In genomic region chr10:69758310-69758728, GRCh38 we compare ENCODE assay signal across 10 cellular contexts. TPM values are rescaled to one million over a fixed set of nuclear protein-coding genes. Genes with fewer than 3 reads are reported as not detected.
"Had no signal": no experiment of that assay in that cellular context is flagged by ENCODE, and none has a peak within 500 bp of the region (broad histone marks: within the 10 kb centered on the region; RNA-seq: fewer than 3 reads in every experiment).

No MANE protein-coding gene starts in this region.

- H3K4me3 ChIP-seq: left ventricle myocardium inferior, thyroid gland, uterus had no signal

- H3K9me3 ChIP-seq: left ventricle myocardium inferior, thyroid gland, uterus had no signal

- H3K27ac ChIP-seq: left ventricle myocardium inferior, thyroid gland, uterus had no signal

- H3K4me1 ChIP-seq: uterus had no signal

- DNase-seq: activated CD4-positive, alpha-beta T cell treated with anti-CD3 and anti-CD28 coated beads, Interleukin-2, amount 50 U/mL, for 4 hours; activated CD4-positive, CD25-positive, alpha-beta regulatory T cell treated with anti-CD3 and anti-CD28 coated beads, Interleukin-2, amount 50 U/mL, for 72 hours; activated naive CD8-positive, alpha-beta T cell treated with anti-CD3 and anti-CD28 coated beads, Interleukin-2, amount 50 U/mL, for 24 hours; natural killer cell; T-helper 9 cell had no signal

- H3K36me3 ChIP-seq: left ventricle myocardium inferior, thyroid gland, uterus had no signal

- H3K27me3 ChIP-seq: thyroid gland, uterus had no signal

- ATAC-seq: activated naive CD8-positive, alpha-beta T cell treated with anti-CD3 and anti-CD28 coated beads, Interleukin-2, amount 50 U/mL, for 24 hours; activated T-helper 17 cell treated with anti-CD3 and anti-CD28 coated beads, Interleukin-2, amount 50 U/mL, for 72 hours; natural killer cell had no signal

RNA-seq across cellular contexts. Expression of gene COL13A1, which starts 43.4 kb away (rescaled TPM):
- total RNA-seq: activated naive CD4-positive, alpha-beta T cell treated with anti-CD3 and anti-CD28 coated beads for 36 hours; activated T-helper 17 cell treated with anti-CD3 and anti-CD28 coated beads, Interleukin-2, amount 50 U/mL, for 72 hours had no signal
